ENCODE assay signal across 8 cellular contexts in the genomic region with DNA sequence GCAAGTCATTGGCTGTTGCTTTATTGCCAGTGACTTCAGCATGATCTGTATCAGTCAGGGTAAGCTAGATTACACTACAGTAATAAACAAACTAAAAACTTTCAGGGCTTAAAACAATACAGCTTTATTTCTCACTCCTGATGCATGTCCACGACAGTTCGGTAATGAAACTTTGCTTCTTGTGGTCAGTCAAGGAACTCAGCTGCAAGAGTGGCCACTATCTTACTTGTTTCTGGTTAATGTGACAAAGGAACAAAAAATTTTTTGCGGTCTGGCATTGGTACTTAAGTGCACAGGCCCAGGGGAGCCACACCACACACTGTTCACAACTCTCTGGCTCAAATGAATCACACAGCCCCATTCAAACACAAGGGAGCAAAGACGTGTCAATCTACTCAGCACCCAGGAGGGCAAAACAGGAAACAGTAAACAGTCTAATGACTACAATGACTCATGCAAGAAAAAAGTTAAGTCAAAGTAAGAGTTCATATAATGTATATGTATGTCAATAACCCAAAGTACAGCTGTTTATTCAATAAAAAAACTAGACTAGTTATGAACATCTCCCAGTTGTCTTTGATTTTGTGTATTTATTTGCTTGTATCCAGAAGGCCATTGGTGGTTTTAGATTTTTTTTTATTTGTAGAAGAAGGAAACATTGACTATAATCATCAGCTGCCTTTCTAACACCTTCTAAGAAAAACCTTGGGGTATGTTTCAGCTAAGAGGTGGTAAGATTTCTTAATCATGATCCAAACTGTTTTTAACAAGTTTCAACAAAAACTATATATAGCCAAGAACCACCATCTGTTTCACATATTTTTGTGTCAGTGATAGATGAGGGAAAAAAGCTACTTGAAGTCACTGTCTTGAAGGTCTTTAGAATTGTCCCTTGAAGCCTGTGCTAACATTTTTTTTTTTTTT.
DNase-seq lines count a peak whose midpoint lies in the region; ATAC-seq and TF ChIP-seq lines count a peak whose summit lies in the region.

No MANE protein-coding gene starts in this region.

- peak overlapping the region; percentile 62 for H3K4me3 Mint-ChIP-seq in activated T-helper 17 cell treated with anti-CD3 and anti-CD28 coated beads, Interleukin-2, amount 50 U/mL, for 72 hours

- no peaks in the 10 kb centered on the region for H3K27me3 Mint-ChIP-seq in activated T-helper 17 cell treated with anti-CD3 and anti-CD28 coated beads, Interleukin-2, amount 50 U/mL, for 72 hours

- peaks cover 12% of the 10 kb centered on the region for H3K4me1 Mint-ChIP-seq in activated T-helper 17 cell treated with anti-CD3 and anti-CD28 coated beads, Interleukin-2, amount 50 U/mL, for 72 hours

- POLR2A ChIA-PET in GM10248 (lab: Yijun Ruan, JAX): interaction anchor here (0.6 kb wide), 1 partner anchor 15 kb away, joined by 7 read pairs; no protein-coding TSS in a partner anchor

- CTCF ChIA-PET in GM10248 (lab: Yijun Ruan, JAX): interaction anchor here (1.0 to 3.0 kb wide), 11 partner anchors 11 to 464 kb away, joined by 3 to 12 read pairs (median 4); a partner anchor contains a TSS

- H3K36me3 Mint-ChIP-seq in activated T-helper 17 cell treated with anti-CD3 and anti-CD28 coated beads, Interleukin-2, amount 50 U/mL, for 72 hours (ENCODE audit: low read depth): peaks cover 8% of the 10 kb centered on the region

- peak overlapping the region; percentile 94 for H3K27ac Mint-ChIP-seq in activated T-helper 17 cell treated with anti-CD3 and anti-CD28 coated beads, Interleukin-2, amount 50 U/mL, for 72 hours

- peak; percentile 100 for ATAC-seq in GM21825 (IDR thresholded peaks at IDR 0.05; ENCODE audit: unreplicated experiment)
- peak; percentile 97 for ATAC-seq in activated T-helper 17 cell treated with anti-CD3 and anti-CD28 coated beads, Interleukin-2, amount 50 U/mL, for 72 hours (replicated peaks)

- no peaks in the 10 kb centered on the region for H3K9me3 Mint-ChIP-seq in activated T-helper 17 cell treated with anti-CD3 and anti-CD28 coated beads, Interleukin-2, amount 50 U/mL, for 72 hours

- DNase-seq in GM10248 (ENCODE audit: extremely low spot score) (peak; percentile 54), LoVo (ENCODE audit: low spot score) (peak; percentile 99), iris pigment epithelial cell (ENCODE audit: low read depth) (peak; percentile 99), UCSD-AML1 (lab: John Stamatoyannopoulos, UW; ENCODE audit: unreplicated experiment) (no peak), NCI-H510A treated with DMSO at 0.1 percent for 48 hours (lab: John Stamatoyannopoulos, UW) (no peak)
- DNase-seq in stimulated activated CD8-positive, alpha-beta memory T cell treated with anti-CD3 and anti-CD28 coated beads, Interleukin-4, amount 100 ng/mL, for 1 hour (ENCODE audit: low read depth in 2 of 2, low spot score in 1 of 2): peak; percentile 21

- no peak for TF ChIP-seq CTCF in GM10248 (IDR thresholded peaks at IDR 0.05; ENCODE audit: control extremely low read depth, extremely low read depth, low read depth, missing control alignments)

Comparison
In these comparisons a context has a peak if more than half of its experiments do, and no peak if none do; other contexts are left out.
1. DNase-seq: peak in GM10248 (single experiment), LoVo (single experiment), iris pigment epithelial cell (single experiment) and stimulated activated CD8-positive, alpha-beta memory T cell treated with anti-CD3 and anti-CD28 coated beads, Interleukin-4, amount 100 ng/mL, for 1 hour (2 of 2); none in UCSD-AML1 (single experiment) and NCI-H510A treated with DMSO at 0.1 percent for 48 hours (single experiment).